Comparison of ENCODE assay signal across 15 cellular contexts in the genomic region with DNA sequence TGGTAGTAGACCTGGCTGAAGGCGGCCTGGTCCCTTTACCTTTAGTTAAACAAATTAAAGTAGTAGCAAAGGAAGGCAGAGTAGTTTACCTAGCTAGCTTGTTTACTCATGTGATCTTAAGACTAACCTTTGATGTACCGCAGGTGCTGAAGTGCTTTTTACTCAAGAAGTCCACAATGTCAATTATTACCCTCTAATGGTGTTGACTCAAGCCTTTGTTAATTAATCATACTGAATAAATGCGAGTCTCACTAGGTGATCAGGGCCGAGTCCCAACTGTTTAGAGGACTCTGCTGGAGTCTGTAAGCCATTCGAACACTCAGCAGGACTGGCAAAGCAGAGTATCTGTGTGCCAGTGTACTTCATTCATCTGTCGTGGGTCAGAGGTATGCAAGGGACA.
DNase-seq lines count a peak whose midpoint lies in the region; TF ChIP-seq lines count a peak whose summit lies in the region.
"Had no signal": no experiment of that assay in that cellular context is flagged by ENCODE, and none has a peak within 500 bp of the region (broad histone marks: within the 10 kb centered on the region; RNA-seq: fewer than 3 reads in every experiment).

No MANE protein-coding gene starts in this region.

- H3K27ac Mint-ChIP-seq in mesothelial cell of epicardium, result no peak overlapping the region
- H3K27ac Mint-ChIP-seq: CD4-positive, alpha-beta memory T cell had no signal

- 16 to 25% (median 21%) methylated on average over 6 of the region's 6 CpGs for WGBS in stomach, 5 donors

- no peak overlapping the region for H3K4me3 ChIP-seq in stomach

- peak; percentile 29 for DNase-seq in NCI-H128 (lab: John Stamatoyannopoulos, UW; ENCODE audit: unreplicated experiment)
- peak; percentile 66 for DNase-seq in NCI-H510A treated with DMSO at 0.1 percent for 48 hours (lab: John Stamatoyannopoulos, UW)
- peak; percentile 56 for DNase-seq in iPS DF 4.7 (ENCODE audit: extremely low read depth, low spot score)
- DNase-seq in stomach, result peak; percentile 27
- no peak for DNase-seq in NCI-H2029 treated with DMSO at 0.1 percent for 48 hours (lab: John Stamatoyannopoulos, UW)
- DNase-seq in HuH-7 (ENCODE audit: low spot score), result no peak
- no peak for DNase-seq in mesothelial cell of epicardium (ENCODE audit: low spot score in 2 of 2, unreplicated experiment in 2 of 2)
- DNase-seq: BE2C; CD4-positive, alpha-beta memory T cell; DND-41; HCEC 1CT; KG1; NCI-H1436; NCI-H345; SK-N-SH had no signal

- no peaks in the 10 kb centered on the region for H3K27me3 ChIP-seq in stomach
- H3K27me3 ChIP-seq: BE2C had no signal

- H3K9me3 Mint-ChIP-seq in mesothelial cell of epicardium, result no peaks in the 10 kb centered on the region

- TF ChIP-seq CTCF in stomach (IDR thresholded peaks at IDR 0.05) (no peak), mesothelial cell of epicardium (IDR thresholded peaks at IDR 0.05; ENCODE audit: unreplicated experiment) (no peak)

- H3K27me3 Mint-ChIP-seq in mesothelial cell of epicardium (ENCODE audit: low read depth), result peaks cover 1% of the 10 kb centered on the region
- H3K27me3 Mint-ChIP-seq: CD4-positive, alpha-beta memory T cell had no signal

- no peak overlapping the region for H3K4me3 Mint-ChIP-seq in mesothelial cell of epicardium
- H3K4me3 Mint-ChIP-seq: CD4-positive, alpha-beta memory T cell had no signal

- H3K4me1 Mint-ChIP-seq in mesothelial cell of epicardium, result no peaks in the 10 kb centered on the region
- H3K4me1 Mint-ChIP-seq: CD4-positive, alpha-beta memory T cell had no signal

- H3K36me3 ChIP-seq in stomach, result no peaks in the 10 kb centered on the region
- H3K36me3 ChIP-seq: BE2C had no signal

- TF ChIP-seq POLR2A in stomach (IDR thresholded peaks at IDR 0.05), result no peak

- intact Hi-C loops in stomach (cut with DNase I; ENCODE audit: low total_unique reads), result no loop called here

- H3K27ac ChIP-seq in stomach, result no peak overlapping the region

- TF ChIP-seq EP300 in stomach (IDR thresholded peaks at IDR 0.05), result no peak

- H3K9me3 ChIP-seq in stomach, result no peaks in the 10 kb centered on the region
- H3K9me3 ChIP-seq: BE2C, SK-N-SH had no signal

- H3K4me1 ChIP-seq in stomach, result no peaks in the 10 kb centered on the region
- H3K4me1 ChIP-seq: BE2C had no signal

- no peaks in the 10 kb centered on the region for H3K36me3 Mint-ChIP-seq in mesothelial cell of epicardium
- H3K36me3 Mint-ChIP-seq: CD4-positive, alpha-beta memory T cell had no signal

Comparison
In these comparisons a context has a peak if more than half of its experiments do, and no peak if none do; other contexts are left out.
1. DNase-seq: peak in NCI-H128 (single experiment), NCI-H510A treated with DMSO at 0.1 percent for 48 hours (single experiment), iPS DF 4.7 (single experiment) and stomach (single experiment); none in NCI-H2029 treated with DMSO at 0.1 percent for 48 hours (single experiment), HuH-7 (single experiment) and mesothelial cell of epicardium (0 of 2).